In the genomic region with DNA sequence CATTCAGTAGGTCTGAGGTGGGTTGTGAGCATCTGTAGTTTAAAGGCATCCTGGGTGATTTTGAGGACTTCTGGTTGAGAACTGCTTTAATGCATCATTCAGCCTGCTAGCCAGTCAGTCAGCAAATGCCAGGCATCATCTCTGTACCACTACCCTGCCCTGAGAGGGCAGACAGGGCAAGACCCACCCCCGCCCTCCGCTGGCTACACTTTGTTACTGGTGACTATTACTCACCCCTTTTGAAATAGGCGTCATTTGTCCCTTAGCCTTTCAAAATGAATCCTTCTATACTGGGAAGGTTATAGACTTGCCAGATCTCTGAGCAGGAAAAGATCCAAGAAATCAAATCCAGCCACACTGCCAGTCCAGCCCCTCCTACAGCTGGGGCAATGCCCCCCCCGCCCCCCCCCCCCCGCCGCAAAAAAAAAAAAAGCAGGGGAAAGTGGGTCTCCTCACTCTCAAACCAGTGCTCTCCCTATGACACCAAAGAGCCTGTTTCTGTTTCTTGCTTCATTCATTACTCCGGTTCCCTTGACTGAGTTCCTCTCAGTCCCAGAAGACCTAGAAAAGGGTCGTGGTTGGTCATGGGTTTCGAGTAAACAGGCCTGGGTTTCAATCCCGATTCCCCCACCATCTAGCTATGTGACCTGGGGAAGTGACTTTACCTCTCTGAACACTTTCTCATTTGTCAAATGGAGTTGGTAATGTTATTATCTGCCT, we compare ENCODE assay signal across 10 cellular contexts. TPM values are rescaled to one million over a fixed set of nuclear protein-coding genes. Genes with fewer than 3 reads are reported as not detected.
DNase-seq lines count a peak whose midpoint lies in the region; ATAC-seq, FAIRE-seq and TF ChIP-seq lines count a peak whose summit lies in the region.
"Had no signal": no experiment of that assay in that cellular context is flagged by ENCODE, and none has a peak within 500 bp of the region (broad histone marks: within the 10 kb centered on the region; RNA-seq: fewer than 3 reads in every experiment).

No MANE protein-coding gene starts in this region.

- no peak overlapping the region for H3K23ac ChIP-seq in mesenchymal stem cell (ENCODE audit: low read length in 2 of 2)

- ATAC-seq in GM18498 (IDR thresholded peaks at IDR 0.05; ENCODE audit: unreplicated experiment): no peak
- ATAC-seq: T-cell had no signal

- H3K27ac ChIP-seq in BLaER1 (no peak overlapping the region), mesenchymal stem cell (ENCODE audit: low read length, poor library complexity, severe bottlenecking) (no peak overlapping the region), WERI-Rb-1 (no peak overlapping the region)

- H2AK5ac ChIP-seq in mesenchymal stem cell (ENCODE audit: low read length, severe bottlenecking): no peak overlapping the region

- DNase-seq in GM19239 (ENCODE audit: insufficient read length, low spot score): peak; percentile 79
- peak; percentile 40 for DNase-seq in amniotic epithelial cell (ENCODE audit: low read depth)
- DNase-seq in mesenchymal stem cell: no peak
- no peak for DNase-seq in stimulated activated naive CD4-positive, alpha-beta T cell (lab: John Stamatoyannopoulos, UW)
- DNase-seq in stimulated activated naive CD4-positive, alpha-beta T cell treated with Interleukin-2 at 50 U/mL for 16 hours (lab: John Stamatoyannopoulos, UW): no peak
- no peak for DNase-seq in WERI-Rb-1
- DNase-seq: NCI-H510A, T-cell had no signal

- H2AFZ ChIP-seq in mesenchymal stem cell (ENCODE audit: low read depth, low read length): no peak overlapping the region

- no peak overlapping the region for H4K91ac ChIP-seq in mesenchymal stem cell (ENCODE audit: low read length)

- H2BK15ac ChIP-seq in mesenchymal stem cell (ENCODE audit: low read depth, poor library complexity, severe bottlenecking): no peak overlapping the region

- H3K27me3 ChIP-seq in BLaER1 (no peaks in the 10 kb centered on the region), mesenchymal stem cell (ENCODE audit: control insufficient read depth in 1 of 2, insufficient read depth in 1 of 2, low read length in 2 of 2) (no peaks in the 10 kb centered on the region), WERI-Rb-1 (ENCODE audit: insufficient read depth, low read depth, severe bottlenecking) (no peaks in the 10 kb centered on the region)

- peaks cover 27% of the 10 kb centered on the region for H4K20me1 ChIP-seq in BLaER1

- peaks cover 19% of the 10 kb centered on the region for H3K79me1 ChIP-seq in mesenchymal stem cell (replicated peaks; ENCODE audit: low read length, poor library complexity, severe bottlenecking)

- H3K18ac ChIP-seq in mesenchymal stem cell (ENCODE audit: low read depth in 1 of 2, low read length in 2 of 2): peak overlapping the region in 1 of 2 experiments; percentile 18

- H3K4me3 ChIP-seq in BLaER1 (no peak overlapping the region), mesenchymal stem cell (ENCODE audit: insufficient read depth in 1 of 2, low read depth in 1 of 2, low read length in 2 of 2) (peak overlapping the region in 1 of 2 experiments; percentile 4), WERI-Rb-1 (ENCODE audit: low read depth, low read length) (no peak overlapping the region)

- FAIRE-seq in GM19239 (lab: Jason Lieb, UNC): peak; percentile 85

- H3K9me3 ChIP-seq in BLaER1 (no peaks in the 10 kb centered on the region), mesenchymal stem cell (ENCODE audit: control insufficient read depth, low read length) (no peaks in the 10 kb centered on the region), WERI-Rb-1 (ENCODE audit: severe bottlenecking) (no peaks in the 10 kb centered on the region)

- no peak overlapping the region for H3K14ac ChIP-seq in mesenchymal stem cell (ENCODE audit: low read length in 2 of 2)

- H3K4me1 ChIP-seq in BLaER1 (peaks cover 92% of the 10 kb centered on the region), mesenchymal stem cell (ENCODE audit: control insufficient read depth, insufficient read depth, low read depth, low read length) (peaks cover 15% of the 10 kb centered on the region)

- 88% methylated on average over 8 of the region's 10 CpGs for WGBS in mesenchymal stem cell

- H3K36me3 ChIP-seq in BLaER1 (peaks cover 16% of the 10 kb centered on the region; the same call in 1 of the 2 replicates), mesenchymal stem cell (ENCODE audit: control insufficient read depth in 1 of 2, insufficient read depth in 2 of 2, low read depth in 1 of 2, low read length in 2 of 2) (peaks cover 41 to 44% of the 10 kb centered on the region in 2 experiments), WERI-Rb-1 (peaks cover 12% of the 10 kb centered on the region)

- H3K9ac ChIP-seq in BLaER1 (no peak overlapping the region), mesenchymal stem cell (ENCODE audit: low read length) (peak overlapping the region; percentile 68)

- H2BK120ac ChIP-seq in mesenchymal stem cell (ENCODE audit: low read depth, low read length): no peak overlapping the region

- no peak overlapping the region for H2BK12ac ChIP-seq in mesenchymal stem cell (ENCODE audit: low read length in 2 of 2)

- no peak overlapping the region for H3K4ac ChIP-seq in mesenchymal stem cell (ENCODE audit: low read depth in 1 of 2, low read length in 2 of 2)

- no peak for TF ChIP-seq CTCF in WERI-Rb-1 (IDR thresholded peaks at IDR 0.05; ENCODE audit: low read depth, low read length)

- H3K4me2 ChIP-seq in BLaER1 (peak overlapping the region; percentile 84), mesenchymal stem cell (ENCODE audit: low read length, poor library complexity, severe bottlenecking) (no peak overlapping the region)

- no peak overlapping the region for H2BK5ac ChIP-seq in mesenchymal stem cell (ENCODE audit: low read depth, low read length, poor library complexity, severe bottlenecking)

- H4K8ac ChIP-seq in mesenchymal stem cell (ENCODE audit: low read length): peak overlapping the region; percentile 50

RNA-seq across cellular contexts. Expression of a gene that starts 4.4 kb away (rescaled TPM):
- polyA plus RNA-seq in mesenchymal stem cell (2013, experiment 1 of 2): 115 TPM
- 113 TPM for polyA plus RNA-seq in mesenchymal stem cell (2013, experiment 2 of 2)

RNA-seq across cellular contexts. Expression of a gene that starts 15.3 kb away (rescaled TPM):
- 49.9 TPM for polyA plus RNA-seq in mesenchymal stem cell (2013, experiment 1 of 2)
- 50.5 TPM for polyA plus RNA-seq in mesenchymal stem cell (2013, experiment 2 of 2)

RNA-seq across cellular contexts. Expression of a gene that starts 54.9 kb away (rescaled TPM):
- 0.73 TPM for polyA plus RNA-seq in mesenchymal stem cell (2013, experiment 1 of 2)
- 0.89 TPM for polyA plus RNA-seq in mesenchymal stem cell (2013, experiment 2 of 2)

Comparison
In these comparisons a context has a peak if more than half of its experiments do, and no peak if none do; other contexts are left out.
1. DNase-seq: peak in GM19239 (single experiment) and amniotic epithelial cell (single experiment); none in mesenchymal stem cell (single experiment), stimulated activated naive CD4-positive, alpha-beta T cell (0 of 6), stimulated activated naive CD4-positive, alpha-beta T cell treated with Interleukin-2 at 50 U/mL for 16 hours (single experiment) and WERI-Rb-1 (single experiment).